Comparison of ENCODE assay signal across 19 cellular contexts in genomic region chr16:61432421-61432820, GRCh38.
DNase-seq lines count a peak whose midpoint lies in the region; ATAC-seq and TF ChIP-seq lines count a peak whose summit lies in the region.
"Had no signal": no experiment of that assay in that cellular context is flagged by ENCODE, and none has a peak within 500 bp of the region (broad histone marks: within the 10 kb centered on the region; RNA-seq: fewer than 3 reads in every experiment).

No MANE protein-coding gene starts in this region.

- no peak for TF ChIP-seq CTCF in choroid plexus epithelial cell (conservative IDR thresholded peaks at IDR 0.05; ENCODE audit: low read depth, low read length)
- no peak for TF ChIP-seq CTCF in retinal pigment epithelial cell (conservative IDR thresholded peaks at IDR 0.05; ENCODE audit: low read depth, low read length)

- DNase-seq in NCI-H526 (lab: John Stamatoyannopoulos, UW) (peak; percentile 0 to 13), NCI-H526 treated with DMSO at 0.1 percent for 48 hours (lab: John Stamatoyannopoulos, UW) (no peak), LHCN-M2 (ENCODE audit: low read depth) (peak; percentile 68), choroid plexus epithelial cell (ENCODE audit: low read depth) (peak; percentile 7), retinal pigment epithelial cell (ENCODE audit: low read depth) (peak; percentile 4)
- DNase-seq in stimulated activated naive CD4-positive, alpha-beta T cell treated with Interleukin-2 at 50 U/mL for 16 hours (lab: John Stamatoyannopoulos, UW), result no peak
- no peak for DNase-seq in activated CD4-positive, CD25-positive, alpha-beta regulatory T cell (lab: John Stamatoyannopoulos, UW)
- DNase-seq: ACHN; activated naive CD8-positive, alpha-beta T cell treated with anti-CD3 and anti-CD28 coated beads for 36 hours; C1 segment of cervical spinal cord; effector CD8-positive, alpha-beta T cell; MG63; naive thymus-derived CD8-positive, alpha-beta T cell; NCI-H1436; NCI-H226; stimulated activated CD4-positive, alpha-beta T cell treated with anti-CD3 and anti-CD28 coated beads, Interleukin-15, amount 100 ng/mL, for 24 hours had no signal

- H3K4me3 ChIP-seq in choroid plexus epithelial cell (ENCODE audit: low read depth, low read length), result no peak overlapping the region
- no peak overlapping the region for H3K4me3 ChIP-seq in retinal pigment epithelial cell (ENCODE audit: low read length)
- H3K4me3 ChIP-seq: MG63, right atrium auricular region, SK-N-MC had no signal

- ATAC-seq in HG03039 (IDR thresholded peaks at IDR 0.05; ENCODE audit: unreplicated experiment), result no peak
- ATAC-seq: naive thymus-derived CD8-positive, alpha-beta T cell had no signal

Comparison
In these comparisons a context has a peak if more than half of its experiments do, and no peak if none do; other contexts are left out.
1. DNase-seq: peak in NCI-H526 (2 of 2), LHCN-M2 (single experiment), choroid plexus epithelial cell (single experiment) and retinal pigment epithelial cell (single experiment); none in NCI-H526 treated with DMSO at 0.1 percent for 48 hours (single experiment), stimulated activated naive CD4-positive, alpha-beta T cell treated with Interleukin-2 at 50 U/mL for 16 hours (single experiment) and activated CD4-positive, CD25-positive, alpha-beta regulatory T cell (0 of 4).